ENCODE assay signal across 17 cellular contexts in genomic region chr18:24539866-24540604, GRCh38.
DNase-seq lines count a peak whose midpoint lies in the region; ATAC-seq and TF ChIP-seq lines count a peak whose summit lies in the region.
"Had no signal": no experiment of that assay in that cellular context is flagged by ENCODE, and none has a peak within 500 bp of the region (broad histone marks: within the 10 kb centered on the region; RNA-seq: fewer than 3 reads in every experiment).

No MANE protein-coding gene starts in this region.

- H3K27ac ChIP-seq in dorsolateral prefrontal cortex, result peak overlapping the region in 55 of 59 donors; percentile 10 to 89 (median 66)
- H3K27ac ChIP-seq in endodermal cell (ENCODE audit: low read depth, low read length), result no peak overlapping the region
- no peak overlapping the region for H3K27ac ChIP-seq in PC-3 (ENCODE audit: low read length)
- H3K27ac ChIP-seq: RWPE1, SJCRH30 had no signal

- POLR2A ChIA-PET in PC-3 (lab: Charles Lee; ENCODE audit: unreplicated experiment), result no interaction called here

- TF ChIP-seq CTCF in dorsolateral prefrontal cortex (IDR thresholded peaks at IDR 0.05 in 54 of 56, conservative IDR thresholded peaks at IDR 0.05 in 2 of 56; ENCODE audit: low read depth in 1 of 56, partially characterized antibody in 56 of 56) (no peak), endodermal cell (conservative IDR thresholded peaks at IDR 0.05) (no peak), PC-3 (conservative IDR thresholded peaks at IDR 0.05; ENCODE audit: low read depth, low read length) (no peak)

- H4K20me1 ChIP-seq in PC-3 (ENCODE audit: low read length), result no peaks in the 10 kb centered on the region

- no peaks in the 10 kb centered on the region for H3K9me3 Mint-ChIP-seq in endodermal cell
- H3K9me3 Mint-ChIP-seq: CD8-positive, alpha-beta T cell had no signal

- H3K27me3 ChIP-seq in dorsolateral prefrontal cortex (peaks cover 0 to 10% (median 0%) of the 10 kb centered on the region in 45 donors), endodermal cell (ENCODE audit: control insufficient read depth, insufficient read depth, low read length, poor library complexity, severe bottlenecking) (no peaks in the 10 kb centered on the region), PC-3 (ENCODE audit: low read length) (peaks cover 63% of the 10 kb centered on the region)
- H3K27me3 ChIP-seq: MG63, SJCRH30 had no signal

- H3K4me1 Mint-ChIP-seq in endodermal cell, result peaks cover 13% of the 10 kb centered on the region

- H3K4me3 ChIP-seq in dorsolateral prefrontal cortex, result no peak overlapping the region
- H3K4me3 ChIP-seq in endodermal cell (ENCODE audit: low read length), result no peak overlapping the region
- no peak overlapping the region for H3K4me3 ChIP-seq in PC-3 (ENCODE audit: low read length)
- H3K4me3 ChIP-seq: MG63, SJCRH30 had no signal

- H2AFZ ChIP-seq in PC-3 (ENCODE audit: low read length), result no peak overlapping the region

- H3K4me1 ChIP-seq in endodermal cell (ENCODE audit: control insufficient read depth, insufficient read depth, low read length) (no peaks in the 10 kb centered on the region), PC-3 (ENCODE audit: insufficient read depth, low read length) (no peaks in the 10 kb centered on the region)

- H3K79me2 ChIP-seq in PC-3 (ENCODE audit: low read length), result no peaks in the 10 kb centered on the region

- DNase-seq in NCI-H1436 (lab: John Stamatoyannopoulos, UW) (peak; percentile 11), NCI-H1436 treated with DMSO at 0.1 percent for 48 hours (lab: John Stamatoyannopoulos, UW) (no peak), NCI-H69 (lab: John Stamatoyannopoulos, UW) (peak; percentile 77), dorsolateral prefrontal cortex (no peak), G401 (ENCODE audit: low spot score) (no peak), endodermal cell (no peak), PC-3 (no peak)
- DNase-seq: 8988T; CD8-positive, alpha-beta T cell; DMS79; MG63; NCI-H2029; NCI-H524; NK-92 treated with Interleukin-12 subunit alpha and Interleukin-12 subunit beta, amount 100 ng/mL, for 24 hours; SJCRH30 had no signal

- no peaks in the 10 kb centered on the region for H3K36me3 ChIP-seq in endodermal cell (ENCODE audit: control insufficient read depth, insufficient read depth, low read length)
- H3K36me3 ChIP-seq in PC-3 (ENCODE audit: low read depth, low read length), result no peaks in the 10 kb centered on the region
- H3K36me3 ChIP-seq: MG63, SJCRH30 had no signal

- CTCF ChIA-PET in PC-3 (lab: Charles Lee), result no interaction called here

- H3K4me3 Mint-ChIP-seq in endodermal cell, result no peak overlapping the region
- H3K4me3 Mint-ChIP-seq: CD8-positive, alpha-beta T cell had no signal

- H3F3A ChIP-seq in PC-3 (ENCODE audit: low read length, unreplicated experiment), result no peaks in the 10 kb centered on the region

- in situ Hi-C loops in G401 (cut with HindIII; ENCODE audit: low sequenced_read_pairs), result no loop called here

- no peak overlapping the region for H3K9ac ChIP-seq in endodermal cell (ENCODE audit: extremely low read depth, low read length, poor library complexity, severe bottlenecking)
- H3K9ac ChIP-seq in PC-3 (ENCODE audit: low read length), result no peak overlapping the region

- no peaks in the 10 kb centered on the region for H3K9me2 ChIP-seq in PC-3 (replicated peaks; ENCODE audit: low read length)

- BruUV-seq in PC-3 (replicated peaks; lab: Mats Ljungman, UMichigan), result no TSS peak

- H3K4me2 ChIP-seq in PC-3 (ENCODE audit: low read length), result no peak overlapping the region

- no peaks in the 10 kb centered on the region for H3K27me3 Mint-ChIP-seq in endodermal cell (ENCODE audit: insufficient read depth)

- ATAC-seq in HG03571 (IDR thresholded peaks at IDR 0.05; ENCODE audit: unreplicated experiment), result no peak
- ATAC-seq in PC-3, result no peak
- ATAC-seq: CD8-positive, alpha-beta T cell had no signal

- no peaks in the 10 kb centered on the region for H3K36me3 Mint-ChIP-seq in endodermal cell (ENCODE audit: low read depth)
- H3K36me3 Mint-ChIP-seq: CD8-positive, alpha-beta T cell had no signal

- intact Hi-C loops in dorsolateral prefrontal cortex (cut with DNase I), result loop anchor here (5.0 to 10.0 kb wide), 3 partner anchors 43 to 1295 kb away; no protein-coding TSS in a partner anchor
- intact Hi-C loops in PC-3 (cut with micrococcal nuclease), result no loop called here

- no peak overlapping the region for H3K27ac Mint-ChIP-seq in endodermal cell
- H3K27ac Mint-ChIP-seq: CD8-positive, alpha-beta T cell had no signal

- 80 to 88% methylated on average over 1 to 4 of the region's 4 CpGs for WGBS in endodermal cell (ENCODE audit: insufficient coverage in 1 of 2, insufficient read length in 1 of 2), 2 experiments

- H3K9me3 ChIP-seq in endodermal cell (ENCODE audit: control insufficient read depth, low read length) (no peaks in the 10 kb centered on the region), PC-3 (ENCODE audit: low read length) (no peaks in the 10 kb centered on the region)
- H3K9me3 ChIP-seq: MG63, SJCRH30 had no signal

Comparison
In these comparisons a context has a peak if more than half of its experiments do, and no peak if none do; other contexts are left out.
1. DNase-seq: peak in NCI-H1436 (single experiment) and NCI-H69 (single experiment); none in NCI-H1436 treated with DMSO at 0.1 percent for 48 hours (single experiment), dorsolateral prefrontal cortex (0 of 10), G401 (single experiment), endodermal cell (single experiment) and PC-3 (single experiment).
2. H3K27ac ChIP-seq: peak in dorsolateral prefrontal cortex (55 of 59); none in endodermal cell (single experiment) and PC-3 (single experiment).